Comparison of ENCODE assay signal across 23 cellular contexts in the genomic region with DNA sequence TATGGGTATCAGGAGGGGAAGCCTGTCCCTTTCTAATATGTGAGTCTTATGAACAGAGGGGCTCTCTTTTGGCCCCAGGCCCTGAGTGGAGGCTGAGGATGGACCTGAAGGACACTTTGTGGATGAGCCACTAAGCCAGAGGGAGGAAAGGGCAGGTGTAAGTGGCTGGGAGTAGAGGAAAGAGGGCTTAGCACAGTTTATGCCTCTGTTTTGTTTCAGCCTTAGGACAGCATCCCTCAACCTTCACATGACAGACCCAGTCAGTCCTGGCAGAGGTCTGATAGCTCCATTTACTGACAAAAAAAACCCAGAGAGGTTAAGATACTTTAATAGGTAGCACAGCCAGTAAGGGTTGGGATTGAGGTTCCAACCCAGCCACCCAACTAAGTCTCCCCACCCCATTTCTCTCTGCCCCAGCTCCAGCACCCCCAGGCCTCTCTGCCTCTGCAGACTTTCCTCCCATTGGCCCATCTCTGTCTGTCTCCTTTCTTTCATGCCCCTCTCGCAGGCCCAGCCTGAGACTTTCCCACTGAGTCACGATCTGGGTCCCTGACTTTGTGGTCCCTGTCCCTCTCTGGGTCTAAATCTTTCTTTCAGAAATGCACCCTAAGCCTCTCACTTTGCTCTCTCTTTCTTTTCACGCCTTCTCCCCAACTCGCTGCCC. TPM values are rescaled to one million over a fixed set of nuclear protein-coding genes. Genes with fewer than 3 reads are reported as not detected.
DNase-seq lines count a peak whose midpoint lies in the region; ATAC-seq lines count a peak whose summit lies in the region.
"Had no signal": no experiment of that assay in that cellular context is flagged by ENCODE, and none has a peak within 500 bp of the region (broad histone marks: within the 10 kb centered on the region; RNA-seq: fewer than 3 reads in every experiment).

No MANE protein-coding gene starts in this region.

- no peaks in the 10 kb centered on the region for H3K9me3 Mint-ChIP-seq in activated naive CD4-positive, alpha-beta T cell treated with anti-CD3 and anti-CD28 coated beads, Interleukin-2, amount 50 U/mL, for 72 hours
- H3K9me3 Mint-ChIP-seq in effector memory CD8-positive, alpha-beta T cell = no peaks in the 10 kb centered on the region
- H3K9me3 Mint-ChIP-seq in stimulated activated effector memory CD8-positive, alpha-beta T cell treated with anti-CD3 and anti-CD28 coated beads, Interleukin-12 subunit alpha, Interleukin-12 subunit beta, amount 100 ng/mL, for 72 hours = no peaks in the 10 kb centered on the region
- H3K9me3 Mint-ChIP-seq: IgD-negative memory B cell; stimulated activated naive B cell treated with anti-CD40 and anti-IgM and Interleukin-4, amounts not matched to agents 10 μg/mL and 1 μg/mL and 100 μg/mL, for 72 hours had no signal

- no peak for ATAC-seq in activated naive CD4-positive, alpha-beta T cell treated with anti-CD3 and anti-CD28 coated beads, Interleukin-2, amount 50 U/mL, for 72 hours
- no peak for ATAC-seq in effector memory CD8-positive, alpha-beta T cell (replicated peaks)
- ATAC-seq in stimulated activated effector memory CD8-positive, alpha-beta T cell treated with anti-CD3 and anti-CD28 coated beads, Interleukin-12 subunit alpha, Interleukin-12 subunit beta, amount 100 ng/mL, for 72 hours = no peak
- ATAC-seq: heart right ventricle; mucosa of descending colon; right cardiac atrium; stimulated activated naive B cell treated with anti-CD40 and anti-IgM and Interleukin-4, amounts not matched to agents 10 μg/mL and 1 μg/mL and 100 μg/mL, for 72 hours had no signal

- no peaks in the 10 kb centered on the region for H3K27me3 Mint-ChIP-seq in effector memory CD8-positive, alpha-beta T cell

- peak overlapping the region; percentile 48 to 99 for H3K4me3 Mint-ChIP-seq in effector memory CD8-positive, alpha-beta T cell
- H3K4me3 Mint-ChIP-seq in stimulated activated effector memory CD8-positive, alpha-beta T cell treated with anti-CD3 and anti-CD28 coated beads, Interleukin-12 subunit alpha, Interleukin-12 subunit beta, amount 100 ng/mL, for 72 hours = peak overlapping the region; percentile 99
- H3K4me3 Mint-ChIP-seq: stimulated activated naive B cell treated with anti-CD40 and anti-IgM and Interleukin-4, amounts not matched to agents 10 μg/mL and 1 μg/mL and 100 μg/mL, for 72 hours had no signal

- peak in 1 of 2 donors; percentile 31 for DNase-seq in activated naive CD4-positive, alpha-beta T cell treated with anti-CD3 and anti-CD28 coated beads, Interleukin-2, amount 50 U/mL, for 72 hours (ENCODE audit: low spot score in 2 of 2)
- no peak for DNase-seq in activated naive CD4-positive, alpha-beta T cell treated with anti-CD3 and anti-CD28 coated beads, Interleukin-2, amount 50 U/mL, for 16 hours
- peak; percentile 54 for DNase-seq in activated CD8-positive, alpha-beta memory T cell treated with anti-CD3 and anti-CD28 coated beads, Interleukin-2, amount 50 U/mL, for 48 hours
- DNase-seq in effector memory CD8-positive, alpha-beta T cell = no peak
- no peak for DNase-seq in stimulated activated effector memory CD8-positive, alpha-beta T cell treated with anti-CD3 and anti-CD28 coated beads, Interleukin-12 subunit alpha, Interleukin-12 subunit beta, amount 100 ng/mL, for 72 hours (ENCODE audit: low spot score in 2 of 2)
- no peak for DNase-seq in retina
- no peak for DNase-seq in SKM-1 (lab: John Stamatoyannopoulos, UW; ENCODE audit: unreplicated experiment)
- DNase-seq: activated gamma-delta T cell treated with Interleukin-2 at 50 U/mL for 16 hours; esophagus squamous epithelium; foreskin melanocyte; GDM1; heart right ventricle; NCI-H1694 treated with DMSO at 0.1 percent for 48 hours; NCI-H2171 treated with DMSO at 0.1 percent for 48 hours; NCI-H524 treated with DMSO at 0.1 percent for 48 hours; right cardiac atrium; SIG-M5; stimulated activated CD4-positive, alpha-beta T cell treated with anti-CD3 and anti-CD28 coated beads, Interleukin-4, amount 100 ng/mL, for 24 hours; stimulated activated naive B cell treated with anti-CD40 and anti-IgM and Interleukin-4, amounts not matched to agents 10 μg/mL and 1 μg/mL and 100 μg/mL, for 72 hours had no signal

- peaks cover 61 to 73% of the 10 kb centered on the region in 2 donors for H3K4me1 Mint-ChIP-seq in effector memory CD8-positive, alpha-beta T cell (ENCODE audit: low read depth in 2 of 2)
- H3K4me1 Mint-ChIP-seq in stimulated activated effector memory CD8-positive, alpha-beta T cell treated with anti-CD3 and anti-CD28 coated beads, Interleukin-12 subunit alpha, Interleukin-12 subunit beta, amount 100 ng/mL, for 72 hours = peaks cover 91% of the 10 kb centered on the region

- no peaks in the 10 kb centered on the region for H3K36me3 Mint-ChIP-seq in activated naive CD4-positive, alpha-beta T cell treated with anti-CD3 and anti-CD28 coated beads, Interleukin-2, amount 50 U/mL, for 72 hours
- H3K36me3 Mint-ChIP-seq in effector memory CD8-positive, alpha-beta T cell (ENCODE audit: insufficient read depth) = peaks cover 11% of the 10 kb centered on the region
- H3K36me3 Mint-ChIP-seq in stimulated activated effector memory CD8-positive, alpha-beta T cell treated with anti-CD3 and anti-CD28 coated beads, Interleukin-12 subunit alpha, Interleukin-12 subunit beta, amount 100 ng/mL, for 72 hours = peaks cover 6% of the 10 kb centered on the region
- H3K36me3 Mint-ChIP-seq: IgD-negative memory B cell; stimulated activated naive B cell treated with anti-CD40 and anti-IgM and Interleukin-4, amounts not matched to agents 10 μg/mL and 1 μg/mL and 100 μg/mL, for 72 hours had no signal

- H3K27ac Mint-ChIP-seq in activated naive CD4-positive, alpha-beta T cell treated with anti-CD3 and anti-CD28 coated beads, Interleukin-2, amount 50 U/mL, for 72 hours = peak overlapping the region; percentile 19 to 100
- peak overlapping the region; percentile 80 to 90 for H3K27ac Mint-ChIP-seq in effector memory CD8-positive, alpha-beta T cell
- H3K27ac Mint-ChIP-seq in stimulated activated effector memory CD8-positive, alpha-beta T cell treated with anti-CD3 and anti-CD28 coated beads, Interleukin-12 subunit alpha, Interleukin-12 subunit beta, amount 100 ng/mL, for 72 hours = peak overlapping the region; percentile 84
- H3K27ac Mint-ChIP-seq: IgD-negative memory B cell; stimulated activated naive B cell treated with anti-CD40 and anti-IgM and Interleukin-4, amounts not matched to agents 10 μg/mL and 1 μg/mL and 100 μg/mL, for 72 hours had no signal

RNA-seq across cellular contexts. Expression of a gene that starts 4.7 kb away (rescaled TPM):
- total RNA-seq in activated naive CD4-positive, alpha-beta T cell treated with anti-CD3 and anti-CD28 coated beads, Interleukin-2, amount 50 U/mL, for 72 hours = 10 to 100 TPM; 39.6 to 73.5 TPM
- total RNA-seq: ascending aorta, H1 had no signal

RNA-seq across cellular contexts. Expression of a gene that starts 34.4 kb away (rescaled TPM):
- total RNA-seq in activated naive CD4-positive, alpha-beta T cell treated with anti-CD3 and anti-CD28 coated beads, Interleukin-2, amount 50 U/mL, for 72 hours = 10 to 100 TPM; 15.4 to 21.4 TPM
